ENCODE assay signal across 9 cellular contexts in the genomic region with DNA sequence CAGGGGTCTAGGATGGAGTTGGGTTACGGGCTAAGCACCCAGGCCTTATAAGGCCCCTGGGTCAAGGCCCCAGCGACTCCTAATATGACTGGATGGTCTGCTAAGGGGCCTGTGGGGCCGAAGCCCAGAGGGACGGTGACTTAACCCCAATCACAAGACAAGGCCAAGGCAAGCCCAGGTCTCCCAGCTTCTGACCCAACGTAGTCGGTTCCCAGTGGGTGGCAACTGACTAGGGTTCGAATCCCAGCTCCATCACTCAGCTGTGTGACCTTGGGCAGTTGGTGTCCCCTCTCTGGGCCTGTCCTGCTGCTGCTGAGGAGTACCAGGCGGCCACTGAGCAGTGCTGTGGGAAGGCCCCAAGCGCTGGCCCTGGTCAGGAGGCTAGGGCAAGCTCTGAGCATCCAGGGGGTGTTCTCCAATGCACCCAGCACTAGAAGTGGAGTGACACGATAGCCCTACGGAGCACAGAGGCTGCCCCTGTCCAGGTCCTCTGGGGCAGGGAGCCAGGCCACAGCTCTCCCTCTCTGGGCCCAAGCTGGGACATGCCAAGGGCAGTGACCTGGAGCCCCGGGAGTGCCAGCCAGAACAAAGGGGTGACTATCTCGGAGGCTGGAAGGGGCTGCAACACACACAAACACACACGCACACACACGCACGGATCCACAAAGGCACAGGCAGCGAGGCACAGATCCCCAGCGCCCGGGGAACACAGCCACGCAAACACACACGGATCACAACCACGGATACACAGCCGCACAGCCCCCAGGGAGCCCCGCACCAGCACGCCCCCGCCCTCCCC. TPM values are rescaled to one million over a fixed set of nuclear protein-coding genes. Genes with fewer than 3 reads are reported as not detected.
DNase-seq lines count a peak whose midpoint lies in the region; ATAC-seq and TF ChIP-seq lines count a peak whose summit lies in the region.
"Had no signal": no experiment of that assay in that cellular context is flagged by ENCODE, and none has a peak within 500 bp of the region (broad histone marks: within the 10 kb centered on the region; RNA-seq: fewer than 3 reads in every experiment).

No MANE protein-coding gene starts in this region.

- H3K36me3 ChIP-seq in hepatocyte (replicated peaks; ENCODE audit: insufficient read depth, low read depth) (no peaks in the 10 kb centered on the region), gastrocnemius medialis (peaks cover 0 to 9% of the 10 kb centered on the region in 2 donors)

- POLR2A ChIA-PET in activated naive CD8-positive, alpha-beta T cell treated with anti-CD3 and anti-CD28 coated beads, Interleukin-2, amount 10 ng/mL, durations not matched to agents 7 days and 5 days (lab: Charles Lee): interaction anchor here (1.1 kb wide), 1 partner anchor 29 kb away, joined by 3 read pairs; no protein-coding TSS in a partner anchor

- H3K4me1 Mint-ChIP-seq in activated naive CD8-positive, alpha-beta T cell treated with anti-CD3 and anti-CD28 coated beads, Interleukin-2, amount 10 ng/mL, durations not matched to agents 7 days and 5 days: no peaks in the 10 kb centered on the region

- no peaks in the 10 kb centered on the region for H3K9me3 ChIP-seq in hepatocyte (ENCODE audit: low read depth)
- H3K9me3 ChIP-seq in gastrocnemius medialis: no peaks in the 10 kb centered on the region

- peak overlapping the region; percentile 88 for H3K4me2 ChIP-seq in hepatocyte

- no peak overlapping the region for H3K27ac ChIP-seq in hepatocyte
- peak overlapping the region; percentile 86 to 96 (median 91) for H3K27ac ChIP-seq in gastrocnemius medialis

- 64% methylated on average over 16 of the region's 26 CpGs for WGBS in hepatocyte (ENCODE audit: low lambda C conversion rate, missing lambda C conversion rate)

- peak overlapping the region; percentile 48 for H3K27ac Mint-ChIP-seq in activated naive CD8-positive, alpha-beta T cell treated with anti-CD3 and anti-CD28 coated beads, Interleukin-2, amount 10 ng/mL, durations not matched to agents 7 days and 5 days

- DNase-seq in GM03348 (ENCODE audit: low spot score) (peak; percentile 40), hepatocyte (ENCODE audit: low spot score) (no peak), gastrocnemius medialis (peak in 1 of 2 donors; percentile 61), 8988T (no peak), NCI-H2081 (lab: John Stamatoyannopoulos, UW) (no peak), mesenteric fat pad (ENCODE audit: low spot score) (no peak)
- DNase-seq in activated naive CD8-positive, alpha-beta T cell treated with anti-CD3 and anti-CD28 coated beads, Interleukin-2, amount 10 ng/mL, durations not matched to agents 7 days and 5 days: no peak
- no peak for DNase-seq in activated naive CD4-positive, alpha-beta T cell (lab: John Stamatoyannopoulos, UW)

- in situ Hi-C loops in gastrocnemius medialis (cut with MboI; ENCODE audit: low sequenced_read_pairs in 4 of 4): no loop called here

- H3K27me3 ChIP-seq in hepatocyte: no peaks in the 10 kb centered on the region
- no peaks in the 10 kb centered on the region for H3K27me3 ChIP-seq in gastrocnemius medialis

- peak overlapping the region; percentile 78 for H3K4me3 ChIP-seq in hepatocyte
- peak overlapping the region; percentile 60 to 74 (median 68) for H3K4me3 ChIP-seq in gastrocnemius medialis

- no peaks in the 10 kb centered on the region for H3K9me2 ChIP-seq in hepatocyte (replicated peaks; ENCODE audit: insufficient read depth)

- H3K4me1 ChIP-seq in hepatocyte (ENCODE audit: insufficient read depth): peaks cover 30% of the 10 kb centered on the region
- peaks cover 47 to 48% of the 10 kb centered on the region in 2 donors for H3K4me1 ChIP-seq in gastrocnemius medialis

- no peak for ATAC-seq in activated naive CD8-positive, alpha-beta T cell treated with anti-CD3 and anti-CD28 coated beads, Interleukin-2, amount 10 ng/mL, durations not matched to agents 7 days and 5 days (ENCODE audit: low read depth)
- ATAC-seq in gastrocnemius medialis: peak; percentile 41
- ATAC-seq: activated CD4-positive, CD25-positive, alpha-beta regulatory T cell treated with anti-CD3 and anti-CD28 coated beads, Interleukin-2, amount 50 U/mL, for 24 hours had no signal

- no peaks in the 10 kb centered on the region for H4K20me1 ChIP-seq in hepatocyte (ENCODE audit: insufficient read depth, poor library complexity, severe bottlenecking)

- TF ChIP-seq CTCF in hepatocyte (IDR thresholded peaks at IDR 0.05; ENCODE audit: poor library complexity): no peak
- no peak for TF ChIP-seq CTCF in gastrocnemius medialis (IDR thresholded peaks at IDR 0.05 in 4 of 5, conservative IDR thresholded peaks at IDR 0.05 in 1 of 5)

- TF ChIP-seq POLR2A in gastrocnemius medialis (IDR thresholded peaks at IDR 0.05): no peak

- H3K27me3 Mint-ChIP-seq in activated naive CD8-positive, alpha-beta T cell treated with anti-CD3 and anti-CD28 coated beads, Interleukin-2, amount 10 ng/mL, durations not matched to agents 7 days and 5 days: peaks cover 2% of the 10 kb centered on the region

- peaks cover 8% of the 10 kb centered on the region for H3K79me2 ChIP-seq in hepatocyte

- peak overlapping the region; percentile 94 for H2AFZ ChIP-seq in hepatocyte

- no peaks in the 10 kb centered on the region for H3K9me3 Mint-ChIP-seq in activated naive CD8-positive, alpha-beta T cell treated with anti-CD3 and anti-CD28 coated beads, Interleukin-2, amount 10 ng/mL, durations not matched to agents 7 days and 5 days

- H3K4me3 Mint-ChIP-seq in activated naive CD8-positive, alpha-beta T cell treated with anti-CD3 and anti-CD28 coated beads, Interleukin-2, amount 10 ng/mL, durations not matched to agents 7 days and 5 days: peak overlapping the region; percentile 28

- H3K36me3 Mint-ChIP-seq in activated naive CD8-positive, alpha-beta T cell treated with anti-CD3 and anti-CD28 coated beads, Interleukin-2, amount 10 ng/mL, durations not matched to agents 7 days and 5 days: peaks cover 3% of the 10 kb centered on the region

- intact Hi-C loops in gastrocnemius medialis (cut with DNase I; ENCODE audit: low total_unique reads): loop anchor here (1.0 to 5.0 kb wide), 6 partner anchors 20 to 290 kb away; a partner anchor contains a TSS

RNA-seq across cellular contexts. Expression of a gene that starts 0.5 kb away (rescaled TPM):
- total RNA-seq in activated naive CD8-positive, alpha-beta T cell treated with anti-CD3 and anti-CD28 coated beads, Interleukin-2, amount 10 ng/mL, durations not matched to agents 7 days and 5 days: 10 to 100 TPM; 46.8 to 54.6 TPM
- total RNA-seq in hepatocyte (28.3 and 39.8 TPM in 2 replicates), gastrocnemius medialis (100 to 1,000 TPM; 240 to 489 (median 359) TPM), mesenteric fat pad (68.3 TPM)
- polyA plus RNA-seq in hepatocyte: 85.9 and 91.3 TPM in 2 replicates

RNA-seq across cellular contexts. Expression of a gene that starts 22.4 kb away (rescaled TPM):
- total RNA-seq in activated naive CD8-positive, alpha-beta T cell treated with anti-CD3 and anti-CD28 coated beads, Interleukin-2, amount 10 ng/mL, durations not matched to agents 7 days and 5 days: 100 to 1,000 TPM; 105 to 112 TPM
- total RNA-seq in hepatocyte (31.8 and 37.3 TPM in 2 replicates), gastrocnemius medialis (10 to 100 TPM; 46.7 to 69.3 (median 56.9) TPM), mesenteric fat pad (109 TPM)
- polyA plus RNA-seq in hepatocyte: 47.7 and 61.2 TPM in 2 replicates

RNA-seq across cellular contexts. Expression of a gene that starts 22.5 kb away (rescaled TPM):
- 10 to 100 TPM; 19.7 to 20.1 TPM for total RNA-seq in activated naive CD8-positive, alpha-beta T cell treated with anti-CD3 and anti-CD28 coated beads, Interleukin-2, amount 10 ng/mL, durations not matched to agents 7 days and 5 days
- 3.2 and 6.8 TPM in 2 replicates for total RNA-seq in hepatocyte
- polyA plus RNA-seq in hepatocyte: 19.4 and 21.2 TPM in 2 replicates
- total RNA-seq in gastrocnemius medialis: 10 to 100 TPM; 27.4 to 49.8 (median 32.6) TPM
- 243 TPM for total RNA-seq in mesenteric fat pad

RNA-seq across cellular contexts. Expression of a gene that starts 39.9 kb away (rescaled TPM):
- total RNA-seq in activated naive CD8-positive, alpha-beta T cell treated with anti-CD3 and anti-CD28 coated beads, Interleukin-2, amount 10 ng/mL, durations not matched to agents 7 days and 5 days: 10 to 100 TPM; 51.1 to 59.5 TPM
- total RNA-seq in hepatocyte (13.2 and 14.6 TPM in 2 replicates), gastrocnemius medialis (10 to 100 TPM; 11.2 to 48.4 (median 23.6) TPM), mesenteric fat pad (40.0 TPM)
- polyA plus RNA-seq in hepatocyte: 14.3 and 15.2 TPM in 2 replicates

RNA-seq across cellular contexts. Expression of a gene that starts 53.6 kb away (rescaled TPM):
- 1 to 10 TPM; 1.5 to 1.9 TPM for total RNA-seq in activated naive CD8-positive, alpha-beta T cell treated with anti-CD3 and anti-CD28 coated beads, Interleukin-2, amount 10 ng/mL, durations not matched to agents 7 days and 5 days
- total RNA-seq in hepatocyte (1.6 and 3.7 TPM in 2 replicates), gastrocnemius medialis (1 to 10 TPM in 1 of 4 donors, not detected in 3; 4.2 TPM), mesenteric fat pad (2.2 TPM)
- polyA plus RNA-seq in hepatocyte: 1.4 and 2.5 TPM in 2 replicates
